ENCODE assay signal across 16 cellular contexts in the genomic region with DNA sequence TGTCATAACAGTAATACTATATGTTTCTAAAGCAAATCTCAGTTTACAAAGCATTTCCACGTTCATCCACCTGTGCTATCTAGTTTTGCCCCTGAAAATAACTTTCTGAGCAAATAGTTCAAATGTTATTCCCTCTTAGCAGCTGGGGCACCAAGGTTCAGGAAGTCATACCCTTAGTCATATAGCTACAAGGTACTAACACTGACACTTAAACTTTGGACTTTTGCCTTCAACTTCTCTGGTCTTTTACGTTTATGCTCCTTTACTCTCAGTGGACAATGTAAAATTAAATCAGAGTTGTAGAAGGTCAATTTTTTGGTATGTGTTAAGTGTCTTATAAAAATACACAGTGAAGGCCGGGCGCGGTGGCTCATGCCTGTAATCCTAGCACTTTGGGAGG. TPM values are rescaled to one million over a fixed set of nuclear protein-coding genes. Genes with fewer than 3 reads are reported as not detected.
A peak's percentile ranks its signal among the peaks of the same experiment; 100 is the strongest.
DNase-seq lines count a peak whose midpoint lies in the region; ATAC-seq and TF ChIP-seq lines count a peak whose summit lies in the region.
"Had no signal": no experiment of that assay in that cellular context is flagged by ENCODE, and none has a peak within 500 bp of the region (broad histone marks: within the 10 kb centered on the region; RNA-seq: fewer than 3 reads in every experiment).

No MANE protein-coding gene starts in this region.

- H3K4me1 ChIP-seq in hepatocyte (ENCODE audit: insufficient read depth) (peaks cover 20% of the 10 kb centered on the region), mucosa of descending colon (ENCODE audit: low read depth) (peaks cover 12% of the 10 kb centered on the region), heart left ventricle (no peaks in the 10 kb centered on the region), aorta (ENCODE audit: control insufficient read depth in 1 of 2, insufficient read depth in 2 of 2, low read length in 2 of 2) (no peaks in the 10 kb centered on the region)

- intact Hi-C loops in mucosa of descending colon (cut with DNase I, micrococcal nuclease): no loop called here
- intact Hi-C loops in heart left ventricle (cut with DNase I): no loop called here
- intact Hi-C loops in aorta (cut with DNase I): no loop called here

- no peaks in the 10 kb centered on the region for H4K20me1 ChIP-seq in hepatocyte (ENCODE audit: insufficient read depth, poor library complexity, severe bottlenecking)

- no peak overlapping the region for H2AFZ ChIP-seq in hepatocyte
- H2AFZ ChIP-seq: GM23338 had no signal

- H3K36me3 ChIP-seq in hepatocyte (replicated peaks; ENCODE audit: insufficient read depth, low read depth): no peaks in the 10 kb centered on the region
- H3K36me3 ChIP-seq in mucosa of descending colon (ENCODE audit: low read depth): no peaks in the 10 kb centered on the region
- peaks cover 0 to 67% (median 19%) of the 10 kb centered on the region in 9 donors for H3K36me3 ChIP-seq in heart left ventricle
- H3K36me3 ChIP-seq in aorta (ENCODE audit: control insufficient read depth in 1 of 2, insufficient read depth in 2 of 2, low read length in 1 of 2): peaks cover 3% of the 10 kb centered on the region in 2 donors

- WGBS in hepatocyte (ENCODE audit: low lambda C conversion rate, missing lambda C conversion rate): 85% methylated on average over 5 of the region's 5 CpGs
- WGBS in heart left ventricle, 4 donors: 87 to 96% (median 93%) methylated on average over 5 of the region's 5 CpGs
- whole genome bisulfite sequencing in aorta, 2 donors: 90 to 91% methylated on average over 5 of the region's 5 CpGs

- H3K27me3 ChIP-seq in hepatocyte (no peaks in the 10 kb centered on the region), heart left ventricle (no peaks in the 10 kb centered on the region), aorta (ENCODE audit: control insufficient read depth in 1 of 2, insufficient read depth in 2 of 2, low read length in 1 of 2) (no peaks in the 10 kb centered on the region)

- ATAC-seq in mucosa of descending colon (peak; percentile 87), heart left ventricle (no peak), HG03045 (IDR thresholded peaks at IDR 0.05; ENCODE audit: unreplicated experiment) (no peak), aorta (ENCODE audit: low FRiP score) (no peak)
- ATAC-seq: GM12878, GM23338, HCT116 had no signal

- peak; percentile 3 for DNase-seq in LoVo (ENCODE audit: low spot score)
- DNase-seq in hepatocyte (ENCODE audit: low spot score): no peak
- peak in 1 of 3 donors; percentile 31 for DNase-seq in mucosa of descending colon
- no peak for DNase-seq in heart left ventricle
- no peak for DNase-seq in pons (ENCODE audit: low spot score)
- no peak for DNase-seq in aorta
- DNase-seq: C1 segment of cervical spinal cord; CD4-positive, alpha-beta memory T cell; COR-L47; DMS153; DND-41; H9 had no signal

- TF ChIP-seq CTCF in hepatocyte (IDR thresholded peaks at IDR 0.05; ENCODE audit: poor library complexity): no peak
- TF ChIP-seq CTCF in mucosa of descending colon (IDR thresholded peaks at IDR 0.05): no peak
- TF ChIP-seq CTCF in heart left ventricle (IDR thresholded peaks at IDR 0.05): no peak

- H3K9me2 ChIP-seq in hepatocyte (replicated peaks; ENCODE audit: insufficient read depth): no peaks in the 10 kb centered on the region

- H3K27ac ChIP-seq in hepatocyte: peak overlapping the region; percentile 8
- H3K27ac ChIP-seq in heart left ventricle: no peak overlapping the region
- no peak overlapping the region for H3K27ac ChIP-seq in aorta (ENCODE audit: low read depth in 1 of 2, low read length in 2 of 2)

- no peaks in the 10 kb centered on the region for H3K79me2 ChIP-seq in hepatocyte

- H3K9me3 ChIP-seq in hepatocyte (ENCODE audit: low read depth) (no peaks in the 10 kb centered on the region), mucosa of descending colon (no peaks in the 10 kb centered on the region), heart left ventricle (no peaks in the 10 kb centered on the region), aorta (ENCODE audit: control insufficient read depth, low read length) (no peaks in the 10 kb centered on the region)

- TF ChIP-seq POLR2A in heart left ventricle (IDR thresholded peaks at IDR 0.05): no peak

- H3K4me3 ChIP-seq in hepatocyte (no peak overlapping the region), mucosa of descending colon (no peak overlapping the region), heart left ventricle (no peak overlapping the region), aorta (ENCODE audit: low read length in 2 of 2) (no peak overlapping the region)
- H3K4me3 ChIP-seq: GM12878, GM23338 had no signal

- no peak overlapping the region for H3K4me2 ChIP-seq in hepatocyte
- H3K4me2 ChIP-seq: GM23338 had no signal

RNA-seq across cellular contexts. Expression of a gene that starts 33.0 kb away (rescaled TPM):
- total RNA-seq in hepatocyte: 39.6 and 53.6 TPM in 2 replicates
- 33.0 and 35.2 TPM in 2 replicates for polyA plus RNA-seq in hepatocyte
- 10 to 100 TPM; 53.2 to 61.4 (median 55.3) TPM for total RNA-seq in mucosa of descending colon
- total RNA-seq in heart left ventricle: 10 to 100 TPM; 42.5 to 73.1 (median 55.6) TPM
- 10 to 100 TPM; 27.5 to 48.1 TPM for polyA plus RNA-seq in heart left ventricle
- 10 to 100 TPM; 37.0 to 47.4 TPM for total RNA-seq in aorta
- polyA plus RNA-seq in aorta: 10 to 100 TPM; 40.8 to 62.6 TPM

RNA-seq across cellular contexts. Expression of a gene that starts 33.1 kb away (rescaled TPM):
- total RNA-seq in hepatocyte: 42.7 and 50.1 TPM in 2 replicates
- polyA plus RNA-seq in hepatocyte: 9.0 and 15.5 TPM in 2 replicates
- 10 to 100 TPM in 1 of 3 donors, 1 to 10 TPM in 2; 4.6 to 15.4 (median 8.8) TPM for total RNA-seq in mucosa of descending colon
- total RNA-seq in heart left ventricle: 1 to 10 TPM; 2.2 to 7.8 (median 4.8) TPM
- 1 to 10 TPM; 1.3 to 1.7 TPM for polyA plus RNA-seq in heart left ventricle
- total RNA-seq in aorta: 10 to 100 TPM; 20.4 to 21.5 TPM
- 1 to 10 TPM in 1 of 2 donors, under 1 TPM in 1; 0.75 to 4.0 TPM for polyA plus RNA-seq in aorta

RNA-seq across cellular contexts. Expression of a gene that starts 34.8 kb away (rescaled TPM):
- total RNA-seq in hepatocyte (46.2 and 56.0 TPM in 2 replicates), mucosa of descending colon (10 to 100 TPM; 37.3 to 68.7 (median 49.8) TPM), heart left ventricle (10 to 100 TPM in 3 of 9 donors, 1 to 10 TPM in 6; 7.2 to 19.7 (median 9.9) TPM), aorta (10 to 100 TPM; 23.2 to 38.2 TPM)
- polyA plus RNA-seq in hepatocyte (31.5 and 36.9 TPM in 2 replicates), heart left ventricle (1 to 10 TPM; 6.1 to 7.9 TPM), aorta (10 to 100 TPM; 32.0 to 47.5 TPM)
